ENCODE assay signal across 1 cellular context in genomic region chr11:12942157-12942556, GRCh38.
TF ChIP-seq lines count a peak whose summit lies in the region.

No MANE protein-coding gene starts in this region.

TF ChIP-seq in K562, 482 proteins besides CTCF, POLR2A, EP300 and RAD21 (continued from another document):
- TF ChIP-seq ZNF263 (CRISPR knock-in tag; IDR thresholded peaks at IDR 0.05; ENCODE audit: borderline replicate concordance) (no peak), NFYB (IDR thresholded peaks at IDR 0.05; ENCODE audit: extremely low read depth, insufficient read length) (no peak), TBL1XR1 (IDR thresholded peaks at IDR 0.05; ENCODE audit: low read length in 2 of 2) (no peak), EHMT2 (IDR thresholded peaks at IDR 0.05) (no peak)
